1 cellular context compared by ENCODE assay signal in genomic region chr13:33279898-33280549, GRCh38.
A peak's percentile ranks its signal among the peaks of the same experiment; 100 is the strongest.
TF ChIP-seq lines count a peak whose summit lies in the region.

No MANE protein-coding gene starts in this region.

TF ChIP-seq in HepG2, 621 proteins besides CTCF, POLR2A, EP300 and RAD21:
- TF ChIP-seq ETV5 (CRISPR knock-in tag; IDR thresholded peaks at IDR 0.05; ENCODE audit: borderline replicate concordance) (peak; percentile 47; the same call in 1 of the 2 replicates), RCOR2 (CRISPR knock-in tag; IDR thresholded peaks at IDR 0.05) (no peak), FOSL2 (CRISPR knock-in tag; IDR thresholded peaks at IDR 0.05) (peak; percentile 75), ZBTB10 (CRISPR knock-in tag; IDR thresholded peaks at IDR 0.05; ENCODE audit: borderline replicate concordance) (no peak), CEBPB (IDR thresholded peaks at IDR 0.05; ENCODE audit: borderline replicate concordance, low read depth, low read length) (peak; percentile 81), NFE2L1 (CRISPR knock-in tag; IDR thresholded peaks at IDR 0.05; ENCODE audit: borderline replicate concordance) (no peak), NPAS2 (CRISPR knock-in tag; IDR thresholded peaks at IDR 0.05; ENCODE audit: borderline replicate concordance) (no peak), SAP130 (CRISPR knock-in tag; IDR thresholded peaks at IDR 0.05; ENCODE audit: low read depth) (0 out of 2 replicates have a peak, but pooled peaks have one; percentile 45), ZNF740 (CRISPR knock-in tag; IDR thresholded peaks at IDR 0.05) (no peak), SNAPC2 (CRISPR knock-in tag; IDR thresholded peaks at IDR 0.05) (no peak), ARID5B (CRISPR knock-in tag; IDR thresholded peaks at IDR 0.05) (peak; percentile 42; the same call in 1 of the 2 replicates), GATAD2A (CRISPR knock-in tag; IDR thresholded peaks at IDR 0.05) (peak; percentile 49; the same call in 1 of the 2 replicates), PHF20 (CRISPR knock-in tag; IDR thresholded peaks at IDR 0.05) (no peak), ZFP90 (CRISPR knock-in tag; IDR thresholded peaks at IDR 0.05; ENCODE audit: borderline replicate concordance) (no peak), CEBPG (CRISPR knock-in tag; IDR thresholded peaks at IDR 0.05) (peak; percentile 62), ZNF703 (CRISPR knock-in tag; IDR thresholded peaks at IDR 0.05; ENCODE audit: borderline replicate concordance) (no peak), ZNF496 (CRISPR knock-in tag; IDR thresholded peaks at IDR 0.05; ENCODE audit: insufficient replicate concordance) (no peak), KMT2B (CRISPR knock-in tag; IDR thresholded peaks at IDR 0.05) (no peak), MXD1 (CRISPR knock-in tag; IDR thresholded peaks at IDR 0.05) (no peak)
- TF ChIP-seq, protein P1, sequence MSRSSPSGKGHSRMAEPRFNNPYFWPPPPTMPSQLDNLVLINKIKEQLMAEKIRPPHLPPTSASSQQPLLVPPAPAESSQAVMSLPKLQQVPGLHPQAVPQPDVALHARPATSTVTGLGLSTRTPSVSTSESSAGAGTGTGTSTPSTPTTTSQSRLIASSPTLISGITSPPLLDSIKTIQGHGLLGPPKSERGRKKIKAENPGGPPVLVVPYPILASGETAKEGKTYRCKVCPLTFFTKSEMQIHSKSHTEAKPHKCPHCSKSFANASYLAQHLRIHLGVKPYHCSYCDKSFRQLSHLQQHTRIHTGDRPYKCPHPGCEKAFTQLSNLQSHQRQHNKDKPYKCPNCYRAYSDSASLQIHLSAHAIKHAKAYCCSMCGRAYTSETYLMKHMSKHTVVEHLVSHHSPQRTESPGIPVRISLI (CRISPR knock-in tag; IDR thresholded peaks at IDR 0.05; ENCODE audit: borderline replicate concordance): peak; percentile 38; the same call in 1 of the 2 replicates
- TF ChIP-seq, protein P2, sequence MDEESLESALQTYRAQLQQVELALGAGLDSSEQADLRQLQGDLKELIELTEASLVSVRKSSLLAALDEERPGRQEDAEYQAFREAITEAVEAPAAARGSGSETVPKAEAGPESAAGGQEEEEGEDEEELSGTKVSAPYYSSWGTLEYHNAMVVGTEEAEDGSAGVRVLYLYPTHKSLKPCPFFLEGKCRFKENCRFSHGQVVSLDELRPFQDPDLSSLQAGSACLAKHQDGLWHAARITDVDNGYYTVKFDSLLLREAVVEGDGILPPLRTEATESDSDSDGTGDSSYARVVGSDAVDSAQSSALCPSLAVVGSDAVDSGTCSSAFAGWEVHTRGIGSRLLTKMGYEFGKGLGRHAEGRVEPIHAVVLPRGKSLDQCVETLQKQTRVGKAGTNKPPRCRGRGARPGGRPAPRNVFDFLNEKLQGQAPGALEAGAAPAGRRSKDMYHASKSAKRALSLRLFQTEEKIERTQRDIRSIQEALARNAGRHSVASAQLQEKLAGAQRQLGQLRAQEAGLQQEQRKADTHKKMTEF (CRISPR knock-in tag; IDR thresholded peaks at IDR 0.05): no peak
